ENCODE assay signal across 7 cellular contexts in the genomic region with DNA sequence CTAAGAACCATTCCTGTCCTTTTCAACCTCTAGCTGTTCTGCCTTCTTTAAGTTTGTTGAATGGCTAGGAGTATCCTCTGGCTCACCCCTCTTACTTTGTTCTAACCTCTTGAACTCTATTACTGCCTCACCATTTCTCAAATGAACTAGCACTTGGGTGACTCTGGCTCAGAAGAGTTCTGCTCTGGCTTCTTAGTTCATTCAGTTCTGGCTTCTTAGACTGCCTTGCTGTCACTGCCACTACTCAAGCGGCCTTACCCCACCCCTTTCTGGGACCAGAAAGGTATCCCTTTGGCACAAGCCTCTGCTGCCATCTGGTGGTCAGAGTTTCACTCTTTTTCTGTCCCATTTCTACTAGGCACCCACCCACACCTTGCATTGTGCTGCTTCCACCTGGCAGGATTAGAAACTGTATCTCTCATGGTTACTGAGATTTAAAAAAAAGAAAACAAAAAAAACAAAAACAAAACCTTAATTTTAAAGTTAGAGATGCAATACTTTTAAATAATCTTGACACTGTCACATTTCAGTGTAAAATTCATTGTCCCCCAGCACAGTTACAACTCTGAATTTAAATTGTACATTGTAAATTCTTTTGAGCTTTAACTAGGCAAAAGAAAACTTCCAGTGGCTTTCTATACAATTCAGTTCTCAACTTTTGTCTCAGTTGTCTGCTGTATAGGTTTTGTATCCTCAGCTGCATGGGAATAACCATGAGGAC. TPM values are rescaled to one million over a fixed set of nuclear protein-coding genes. Genes with fewer than 3 reads are reported as not detected.
A peak's percentile ranks its signal among the peaks of the same experiment; 100 is the strongest.
DNase-seq lines count a peak whose midpoint lies in the region; ATAC-seq and TF ChIP-seq lines count a peak whose summit lies in the region.

No MANE protein-coding gene starts in this region.

- TF ChIP-seq EP300 in sigmoid colon (IDR thresholded peaks at IDR 0.05), result no peak

- DNase-seq in NCI-H1694 treated with DMSO at 0.1 percent for 48 hours (lab: John Stamatoyannopoulos, UW), result peak; percentile 65
- DNase-seq in T-helper 17 cell, result peak; percentile 8 to 43 (median 13)
- DNase-seq in ascending aorta (ENCODE audit: low spot score in 2 of 2), result peak; percentile 22 to 86
- DNase-seq in right cardiac atrium, result peak; percentile 84 to 88 (median 88)
- peak; percentile 88 for DNase-seq in sigmoid colon

- peaks cover 5% of the 10 kb centered on the region for H3K36me3 Mint-ChIP-seq in T-helper 17 cell (ENCODE audit: low read depth)

- H3K27ac ChIP-seq in ascending aorta (no peak overlapping the region), right cardiac atrium (ENCODE audit: low read length) (no peak overlapping the region), sigmoid colon (no peak overlapping the region)

- intact Hi-C loops in ascending aorta (cut with DNase I) (loop anchor here (10.0 kb wide), 1 partner anchor 261 kb away; no protein-coding TSS in a partner anchor), right cardiac atrium (cut with DNase I) (loop anchor here in 3 of 4 donors (5.0 to 10.0 kb wide), 3 partner anchors 171 to 458 kb away; a partner anchor contains a TSS), sigmoid colon (cut with DNase I) (loop anchor here (2.0 to 10.0 kb wide), 2 partner anchors 171 to 463 kb away; a partner anchor contains a TSS)

- ATAC-seq in GM18517 (IDR thresholded peaks at IDR 0.05; ENCODE audit: unreplicated experiment) (peak; percentile 99), HG02885 (IDR thresholded peaks at IDR 0.05; ENCODE audit: poor library complexity, unreplicated experiment) (peak; percentile 90), T-helper 17 cell (peak; percentile 71), right cardiac atrium (peak; percentile 94 to 96)

- H3K4me1 Mint-ChIP-seq in T-helper 17 cell, result peaks cover 3% of the 10 kb centered on the region

- H3K4me3 Mint-ChIP-seq in T-helper 17 cell, result no peak overlapping the region

- TF ChIP-seq POLR2A in sigmoid colon (IDR thresholded peaks at IDR 0.05), result no peak

- no peak overlapping the region for H3K27ac Mint-ChIP-seq in T-helper 17 cell

- H3K36me3 ChIP-seq in ascending aorta, result no peaks in the 10 kb centered on the region
- H3K36me3 ChIP-seq in sigmoid colon, result no peaks in the 10 kb centered on the region

- H3K27me3 Mint-ChIP-seq in T-helper 17 cell, result no peaks in the 10 kb centered on the region

- 4% methylated on average over 1 of the region's 1 CpG for WGBS in right cardiac atrium
- 2 to 10% methylated on average over 1 of the region's 1 CpG for WGBS in sigmoid colon, 2 donors

- no peaks in the 10 kb centered on the region for H3K4me1 ChIP-seq in ascending aorta
- H3K4me1 ChIP-seq in right cardiac atrium (ENCODE audit: control insufficient read depth, insufficient read depth, low read length), result peaks cover 2% of the 10 kb centered on the region
- peaks cover 0 to 4% (median 0%) of the 10 kb centered on the region in 4 donors for H3K4me1 ChIP-seq in sigmoid colon

- H3K9me3 ChIP-seq in T-helper 17 cell (ENCODE audit: control insufficient read depth, low read length, poor library complexity, severe bottlenecking), result no peaks in the 10 kb centered on the region
- peaks cover 4 to 14% of the 10 kb centered on the region in 2 donors for H3K9me3 ChIP-seq in ascending aorta
- no peaks in the 10 kb centered on the region for H3K9me3 ChIP-seq in right cardiac atrium (ENCODE audit: control insufficient read depth, low read length)
- H3K9me3 ChIP-seq in sigmoid colon, result peaks cover 0 to 10% (median 6%) of the 10 kb centered on the region in 4 donors

- TF ChIP-seq CTCF in ascending aorta (IDR thresholded peaks at IDR 0.05) (peak; percentile 48 to 61 (median 60)), sigmoid colon (IDR thresholded peaks at IDR 0.05) (peak; percentile 40 to 56 (median 51))

- H3K27me3 ChIP-seq in ascending aorta, result no peaks in the 10 kb centered on the region
- no peaks in the 10 kb centered on the region for H3K27me3 ChIP-seq in right cardiac atrium (ENCODE audit: control insufficient read depth, insufficient read depth)
- no peaks in the 10 kb centered on the region for H3K27me3 ChIP-seq in sigmoid colon

- H3K4me3 ChIP-seq in ascending aorta (no peak overlapping the region), right cardiac atrium (ENCODE audit: low read length) (no peak overlapping the region), sigmoid colon (no peak overlapping the region)

RNA-seq across cellular contexts. Expression of a gene that starts 6.9 kb away (rescaled TPM):
- total RNA-seq in T-helper 17 cell, result 1 to 10 TPM; 1.2 to 2.6 TPM
- 6.8 TPM for total RNA-seq in ascending aorta
- 10 to 100 TPM in 1 of 4 donors, 1 to 10 TPM in 3; 5.0 to 11.6 (median 6.3) TPM for total RNA-seq in right cardiac atrium
- 15.9 TPM for polyA plus RNA-seq in right cardiac atrium
- 10 to 100 TPM in 1 of 4 donors, 1 to 10 TPM in 3; 1.5 to 12.0 (median 9.5) TPM for total RNA-seq in sigmoid colon
- 1 to 10 TPM in 2 of 3 donors, under 1 TPM in 1; 0.46 to 1.9 (median 1.8) TPM for polyA plus RNA-seq in sigmoid colon

Comparison
In these comparisons a context has a peak if more than half of its experiments do, and no peak if none do; other contexts are left out.
1. DNase-seq: peak in every context shown above with its lines; median percentile 88 in right cardiac atrium; 88 in sigmoid colon; 65 in NCI-H1694 treated with DMSO at 0.1 percent for 48 hours; 54 in ascending aorta; 13 in T-helper 17 cell.